Comparison of ENCODE assay signal across 9 cellular contexts in genomic region chr5:134138416-134139376, GRCh38. TPM values are rescaled to one million over a fixed set of nuclear protein-coding genes. Genes with fewer than 3 reads are reported as not detected.
DNase-seq lines count a peak whose midpoint lies in the region; ATAC-seq, FAIRE-seq and TF ChIP-seq lines count a peak whose summit lies in the region.
"Had no signal": no experiment of that assay in that cellular context is flagged by ENCODE, and none has a peak within 500 bp of the region (broad histone marks: within the 10 kb centered on the region; RNA-seq: fewer than 3 reads in every experiment).

No MANE protein-coding gene starts in this region.

- POLR2A ChIA-PET in PC-3 (lab: Charles Lee; ENCODE audit: unreplicated experiment) (no interaction called here), HEK293T (lab: Yijun Ruan, JAX) (interaction anchor here (0.8 kb wide), 1 partner anchor 10 kb away, joined by 3 read pairs; no protein-coding TSS in a partner anchor)

- H3K4me1 ChIP-seq in PC-3 (ENCODE audit: insufficient read depth, low read length): peaks cover 22% of the 10 kb centered on the region

- no peaks in the 10 kb centered on the region for H3K9me3 ChIP-seq in PC-3 (ENCODE audit: low read length)

- ATAC-seq in GM21786 (IDR thresholded peaks at IDR 0.05; ENCODE audit: unreplicated experiment) (peak; percentile 74), PC-3 (peak; percentile 45)

- no peak overlapping the region for H3K4me3 ChIP-seq in PC-3 (ENCODE audit: low read length)

- CTCF ChIA-PET in PC-3 (lab: Charles Lee): interaction anchor here (1.0 to 1.5 kb wide), 2 partner anchors 99 to 112 kb away, joined by 5 to 7 read pairs; no protein-coding TSS in a partner anchor
- CTCF ChIA-PET in HEK293T (lab: Yijun Ruan, JAX): interaction anchor here (0.6 to 7.1 kb wide), 5 partner anchors 10 to 97 kb away, joined by 3 to 76 read pairs (median 14); no protein-coding TSS in a partner anchor

- no TSS peak for BruUV-seq in PC-3 (replicated peaks; lab: Mats Ljungman, UMichigan)

- intact Hi-C loops in PC-3 (cut with micrococcal nuclease): no loop called here

- TF ChIP-seq CTCF in GM10266 (IDR thresholded peaks at IDR 0.05; ENCODE audit: control insufficient read depth, insufficient read depth, low read depth, missing control alignments): no peak
- no peak for TF ChIP-seq CTCF in PC-3 (conservative IDR thresholded peaks at IDR 0.05; ENCODE audit: low read depth, low read length)
- no peak for TF ChIP-seq CTCF in D721Med (IDR thresholded peaks at IDR 0.05; ENCODE audit: insufficient read depth, missing control alignments)

- H3K9me2 ChIP-seq in PC-3 (replicated peaks; ENCODE audit: low read length): no peaks in the 10 kb centered on the region

- peaks cover 4% of the 10 kb centered on the region; the same call in 1 of the 2 replicates for H3K36me3 ChIP-seq in PC-3 (ENCODE audit: low read depth, low read length)

- no peak for FAIRE-seq in D721Med (lab: Jason Lieb, UNC)

- peak overlapping the region; percentile 61 for H3K9ac ChIP-seq in PC-3 (ENCODE audit: low read length)

- peaks cover 14% of the 10 kb centered on the region; the same call in 1 of the 2 replicates for H3K79me2 ChIP-seq in PC-3 (ENCODE audit: low read length)

- H3K27ac ChIP-seq in PC-3 (ENCODE audit: low read length): peak overlapping the region; percentile 90
- H3K27ac ChIP-seq: HL-60 had no signal

- no peaks in the 10 kb centered on the region for H3K27me3 ChIP-seq in PC-3 (ENCODE audit: low read length)

- no peaks in the 10 kb centered on the region for H3F3A ChIP-seq in PC-3 (ENCODE audit: low read length, unreplicated experiment)

- no peaks in the 10 kb centered on the region for H4K20me1 ChIP-seq in PC-3 (ENCODE audit: low read length)

- peak; percentile 74 for DNase-seq in GM10266 (ENCODE audit: extremely low spot score)
- DNase-seq in PC-3: peak; percentile 75
- DNase-seq in amniotic epithelial cell (ENCODE audit: low read depth): peak; percentile 38
- peak; percentile 78 for DNase-seq in renal cortical epithelial cell (ENCODE audit: low read depth)
- no peak for DNase-seq in cerebellum (ENCODE audit: low spot score)
- DNase-seq in D721Med (ENCODE audit: insufficient read length, low spot score): no peak
- no peak for DNase-seq in HEK293T (ENCODE audit: extremely low spot score)

- no peak overlapping the region for H2AFZ ChIP-seq in PC-3 (ENCODE audit: low read length)

- H3K4me2 ChIP-seq in PC-3 (ENCODE audit: low read length): peak overlapping the region; percentile 61

TF ChIP-seq in HEK293T, 16 proteins besides CTCF, POLR2A, EP300 and RAD21:
- TF ChIP-seq L3MBTL2 (conservative IDR thresholded peaks at IDR 0.05) (no peak), CTBP1 (IDR thresholded peaks at IDR 0.05; ENCODE audit: borderline replicate concordance) (no peak), FOXM1 (IDR thresholded peaks at IDR 0.05; ENCODE audit: borderline replicate concordance) (no peak), FOXA1 (IDR thresholded peaks at IDR 0.05) (no peak), ARNT (IDR thresholded peaks at IDR 0.05) (no peak), ELF4 (IDR thresholded peaks at IDR 0.05) (no peak), ZNF384 (IDR thresholded peaks at IDR 0.05) (no peak)

RNA-seq across cellular contexts. Expression of gene TCF7, which starts 24.2 kb away (rescaled TPM):
- total RNA-seq in PC-3 (2014; rRNA removed): 3.9 and 7.0 TPM in 2 replicates
- 1.0 and 2.0 TPM in 2 replicates for total RNA-seq in renal cortical epithelial cell
- total RNA-seq in cerebellum: 1.5 TPM

RNA-seq across cellular contexts. Expression of gene SKP1, which starts 38.1 kb away (rescaled TPM):
- total RNA-seq in PC-3 (2014; rRNA removed): 197 and 220 TPM in 2 replicates
- total RNA-seq in renal cortical epithelial cell: 254 and 668 TPM in 2 replicates
- total RNA-seq in cerebellum: 167 TPM

Comparison
In these comparisons a context has a peak if more than half of its experiments do, and no peak if none do; other contexts are left out.
1. DNase-seq: peak in GM10266 (single experiment), PC-3 (single experiment), amniotic epithelial cell (single experiment) and renal cortical epithelial cell (single experiment); none in cerebellum (single experiment), D721Med (single experiment) and HEK293T (single experiment).